ENCODE assay signal across 8 cellular contexts in the genomic region with DNA sequence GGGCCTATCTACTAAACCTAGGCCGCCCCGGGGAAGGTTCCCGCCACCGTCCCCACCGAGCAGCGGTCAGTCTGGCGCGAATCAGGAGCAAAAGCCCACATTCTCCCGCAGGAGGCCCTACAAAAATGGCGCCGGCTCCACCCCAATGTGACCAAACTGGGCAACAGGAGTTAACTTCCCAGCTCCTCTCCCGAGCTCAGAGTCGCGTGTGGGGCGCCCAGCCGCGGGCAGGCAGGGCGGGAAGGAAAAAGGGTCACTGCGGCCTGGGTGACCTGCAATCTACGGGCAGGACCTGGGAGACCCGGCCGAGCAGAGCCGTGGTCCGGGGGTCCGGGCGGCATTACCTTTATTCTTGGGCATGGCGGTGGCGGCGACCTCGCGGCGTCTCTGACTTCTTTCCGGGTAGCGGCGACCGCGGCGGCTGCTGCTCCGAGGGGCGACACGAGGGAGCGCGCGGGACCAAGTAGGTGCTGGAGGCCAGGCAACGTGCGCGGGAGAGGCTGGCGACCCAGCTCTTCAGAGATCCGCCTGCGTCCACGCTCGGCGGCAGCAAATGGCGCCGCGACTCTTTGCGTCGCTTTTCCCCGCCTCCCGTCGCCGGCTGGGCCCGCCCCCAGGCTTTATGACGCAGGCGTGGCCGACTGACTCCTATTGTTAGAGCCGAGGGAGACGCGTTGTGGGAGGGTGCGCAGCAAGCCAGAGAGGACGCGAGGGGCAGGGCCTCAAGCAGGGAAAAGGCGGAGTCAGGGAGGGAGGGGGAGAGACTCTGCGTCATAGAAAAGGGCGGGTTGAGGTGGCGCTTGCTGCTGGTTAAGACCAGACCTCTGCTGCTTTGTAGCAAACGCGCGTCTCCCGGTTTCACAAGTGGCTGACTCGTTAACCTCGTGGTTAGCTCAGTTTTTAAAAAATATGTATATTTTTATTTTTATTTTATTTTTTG. TPM values are rescaled to one million over a fixed set of nuclear protein-coding genes. Genes with fewer than 3 reads are reported as not detected.
DNase-seq lines count a peak whose midpoint lies in the region; ATAC-seq, FAIRE-seq and TF ChIP-seq lines count a peak whose summit lies in the region.

A gene with protein sequence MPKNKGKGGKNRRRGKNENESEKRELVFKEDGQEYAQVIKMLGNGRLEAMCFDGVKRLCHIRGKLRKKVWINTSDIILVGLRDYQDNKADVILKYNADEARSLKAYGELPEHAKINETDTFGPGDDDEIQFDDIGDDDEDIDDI (minus strand): TSS at position 558 of the 940 bp plus-strand sequence. CDS start 198 bp downstream, at position 360.

- peak within 1 kb of the TSS; percentile 97 for H3K27ac ChIP-seq in WERI-Rb-1
- H3K27ac ChIP-seq in mammary epithelial cell (ENCODE audit: insufficient read depth, low read depth, low read length) = peak within 1 kb of the TSS; percentile 91
- no peak within 1 kb of the TSS for H3K27ac ChIP-seq in iPS-20b (ENCODE audit: low read length)
- peak within 1 kb of the TSS; percentile 7 to 94 for H3K27ac ChIP-seq in small intestine (ENCODE audit: low read depth in 1 of 2, low read length in 1 of 2)

- DNase-seq in ACHN (peak; percentile 91), NCI-H2227 (lab: John Stamatoyannopoulos, UW; ENCODE audit: unreplicated experiment) (peak; percentile 99), WERI-Rb-1 (peak; percentile 99), mammary epithelial cell (peak; percentile 99), small intestine (peak; percentile 97)

- H3K4me1 ChIP-seq in mammary epithelial cell (ENCODE audit: insufficient read depth, low read length) (peaks cover 16% of the 10 kb centered on the region), iPS-20b (ENCODE audit: insufficient read depth, low read length) (peaks cover 3% of the 10 kb centered on the region; the same call in 1 of the 2 replicates), small intestine (ENCODE audit: control insufficient read depth in 2 of 2, insufficient read depth in 1 of 2, low read depth in 1 of 2, low read length in 1 of 2) (peaks cover 0 to 4% of the 10 kb centered on the region in 2 donors)

- CTCF ChIA-PET in mammary epithelial cell (lab: Charles Lee; ENCODE audit: low non-redundant PET) = no interaction called here

- H2AFZ ChIP-seq in mammary epithelial cell (ENCODE audit: low read depth, low read length) = peak within 1 kb of the TSS; percentile 88

- BruUV-seq in mammary epithelial cell (replicated peaks; lab: Mats Ljungman, UMichigan) = no TSS peak

- ATAC-seq in GM18873 (IDR thresholded peaks at IDR 0.05; ENCODE audit: low FRiP score, unreplicated experiment) = peak; percentile 99
- ATAC-seq in HG03139 (IDR thresholded peaks at IDR 0.05; ENCODE audit: unreplicated experiment) = peak; percentile 97

- no peak for TF ChIP-seq CTCF in WERI-Rb-1 (IDR thresholded peaks at IDR 0.05; ENCODE audit: low read depth, low read length)
- no peak for TF ChIP-seq CTCF in mammary epithelial cell (conservative IDR thresholded peaks at IDR 0.05 in 1 of 2, IDR thresholded peaks at IDR 0.05 in 1 of 2; ENCODE audit: extremely low read depth in 1 of 2, insufficient read depth in 1 of 2, low read depth in 1 of 2, low read length in 2 of 2)

- no peaks in the 10 kb centered on the region for H4K20me1 ChIP-seq in mammary epithelial cell (ENCODE audit: insufficient read depth, low read length)

- H3K9me3 ChIP-seq in WERI-Rb-1 (ENCODE audit: severe bottlenecking) (peaks cover 4% of the 10 kb centered on the region), mammary epithelial cell (replicated peaks; ENCODE audit: insufficient read depth, low read length) (no peaks in the 10 kb centered on the region), iPS-20b (ENCODE audit: insufficient read depth, low read depth, low read length) (no peaks in the 10 kb centered on the region), small intestine (ENCODE audit: control insufficient read depth, low read depth) (no peaks in the 10 kb centered on the region)

- WGBS in mammary epithelial cell (ENCODE audit: low coverage, missing lambda C conversion rate) = 4% methylated on average over 15 of the region's 82 CpGs
- WGBS in small intestine, 3 donors = 0 to 6% (median 4%) methylated on average over 59 to 80 of the region's 82 CpGs

- peak; percentile 97 for FAIRE-seq in small intestine (lab: Jason Lieb, UNC)

- H3K4me3 ChIP-seq in WERI-Rb-1 (ENCODE audit: low read depth, low read length) (peak within 1 kb of the TSS; percentile 99), mammary epithelial cell (replicated peaks in 1 of 3; ENCODE audit: insufficient read depth in 1 of 3, low read depth in 2 of 3, low read length in 3 of 3) (peak within 1 kb of the TSS; percentile 82 to 96 (median 93)), iPS-20b (ENCODE audit: low read length) (peak within 1 kb of the TSS; percentile 97), small intestine (ENCODE audit: low read depth in 1 of 2, low read length in 2 of 2) (peak within 1 kb of the TSS; percentile 83 to 96)

- H3K4me2 ChIP-seq in mammary epithelial cell (ENCODE audit: insufficient read depth, low read depth, low read length) = peak within 1 kb of the TSS; percentile 85

- intact Hi-C loops in mammary epithelial cell (cut with micrococcal nuclease) = loop anchor here (5.0 kb wide), 1 partner anchor 301 kb away; no protein-coding TSS in a partner anchor

- H3K79me2 ChIP-seq in mammary epithelial cell (ENCODE audit: insufficient read depth, low read length) = peaks cover 47% of the 10 kb centered on the region

- in situ Hi-C loops in ACHN (cut with HindIII; ENCODE audit: low pct_ligation_motif_present, low pct_unique_long_range_greater_than_20kb, low sequenced_read_pairs) (no loop called here), mammary epithelial cell (cut with MboI; ENCODE audit: low sequenced_read_pairs in 2 of 2) (no loop called here)

- H3K9ac ChIP-seq in mammary epithelial cell (ENCODE audit: insufficient read depth, low read length) = peak within 1 kb of the TSS; percentile 93
- peak within 1 kb of the TSS; percentile 95 for H3K9ac ChIP-seq in iPS-20b (ENCODE audit: low read depth, low read length)

- dilution Hi-C loops in mammary epithelial cell (cut with HindIII; ENCODE audit: low sequenced_read_pairs) = no loop called here

- H3K27me3 ChIP-seq in WERI-Rb-1 (ENCODE audit: insufficient read depth, low read depth, severe bottlenecking) = no peaks in the 10 kb centered on the region
- H3K27me3 ChIP-seq in mammary epithelial cell (ENCODE audit: insufficient read depth, low read length) = no peaks in the 10 kb centered on the region
- no peaks in the 10 kb centered on the region for H3K27me3 ChIP-seq in iPS-20b (ENCODE audit: insufficient read depth, low read length)
- H3K27me3 ChIP-seq in small intestine (ENCODE audit: control insufficient read depth in 2 of 2, insufficient read depth in 2 of 2, low read length in 2 of 2) = no peaks in the 10 kb centered on the region

- peaks cover 41% of the 10 kb centered on the region for H3K36me3 ChIP-seq in WERI-Rb-1
- peaks cover 20% of the 10 kb centered on the region for H3K36me3 ChIP-seq in mammary epithelial cell (ENCODE audit: insufficient read depth, low read length)
- H3K36me3 ChIP-seq in iPS-20b (ENCODE audit: insufficient read depth, low read depth, low read length) = peaks cover 35% of the 10 kb centered on the region
- peaks cover 0 to 3% of the 10 kb centered on the region in 2 donors for H3K36me3 ChIP-seq in small intestine (ENCODE audit: control insufficient read depth in 2 of 2, insufficient read depth in 2 of 2, low read length in 2 of 2)

RNA-seq across cellular contexts. Expression of the gene that starts here (rescaled TPM):
- 100 to 1,000 TPM in 1 of 2 donors, 10 to 100 TPM in 1; 65.5 to 201 TPM for total RNA-seq in mammary epithelial cell
- 82.4 TPM for polyA plus RNA-seq in mammary epithelial cell
- 42.8 TPM for polyA minus RNA-seq in mammary epithelial cell
- polyA plus RNA-seq in small intestine = 10 to 100 TPM; 27.5 to 45.1 (median 40.8) TPM
